Comparison of ENCODE assay signal across 17 cellular contexts in the genomic region with DNA sequence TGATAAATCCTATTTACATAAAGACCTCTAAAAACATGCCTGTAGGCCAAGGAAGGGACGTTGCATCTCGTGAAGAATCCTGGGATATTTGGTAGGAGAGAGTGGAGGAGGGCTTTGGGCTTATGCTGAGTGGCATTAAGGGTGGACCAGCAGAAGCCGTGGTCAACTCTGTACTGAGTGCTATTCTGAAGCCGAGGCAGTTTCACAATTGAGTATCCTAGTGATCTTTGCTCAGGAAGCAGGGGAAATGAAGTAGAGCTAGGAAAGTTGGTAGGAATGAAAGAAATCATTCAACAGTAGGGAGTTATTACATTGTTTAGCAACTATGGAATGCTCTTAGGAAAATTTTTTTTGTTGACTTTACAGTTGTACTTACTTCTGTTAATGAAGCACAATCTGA. TPM values are rescaled to one million over a fixed set of nuclear protein-coding genes. Genes with fewer than 3 reads are reported as not detected.
A peak's percentile ranks its signal among the peaks of the same experiment; 100 is the strongest.
DNase-seq lines count a peak whose midpoint lies in the region; ATAC-seq, FAIRE-seq and TF ChIP-seq lines count a peak whose summit lies in the region.
"Had no signal": no experiment of that assay in that cellular context is flagged by ENCODE, and none has a peak within 500 bp of the region (broad histone marks: within the 10 kb centered on the region; RNA-seq: fewer than 3 reads in every experiment).

No MANE protein-coding gene starts in this region.

- H3K4me3 ChIP-seq in adipocyte (ENCODE audit: low read length) (no peak overlapping the region), lower lobe of right lung (no peak overlapping the region), small intestine (ENCODE audit: low read depth in 1 of 2, low read length in 2 of 2) (no peak overlapping the region)
- H3K4me3 ChIP-seq: GM23338, Peyer's patch had no signal

- no peak for TF ChIP-seq CTCF in lower lobe of right lung (IDR thresholded peaks at IDR 0.05)

- H3K4me1 ChIP-seq in adipocyte (ENCODE audit: control insufficient read depth, insufficient read depth, low read length) (peaks cover 30% of the 10 kb centered on the region), lower lobe of right lung (peaks cover 37% of the 10 kb centered on the region), small intestine (ENCODE audit: control insufficient read depth in 2 of 2, insufficient read depth in 1 of 2, low read depth in 1 of 2, low read length in 1 of 2) (peaks cover 12 to 18% of the 10 kb centered on the region in 2 donors)

- no peak overlapping the region for H3K9ac ChIP-seq in adipocyte (ENCODE audit: low read length)

- H3K27ac Mint-ChIP-seq in IgD-negative memory B cell = peak overlapping the region in 2 of 3 donors; percentile 24 to 36
- H3K27ac Mint-ChIP-seq: GM23338 had no signal

- H3K9me3 Mint-ChIP-seq in IgD-negative memory B cell = no peaks in the 10 kb centered on the region
- H3K9me3 Mint-ChIP-seq: GM23338 had no signal

- intact Hi-C loops in lower lobe of right lung (cut with DNase I) = no loop called here

- peak; percentile 15 for DNase-seq in adipocyte (ENCODE audit: low read depth)
- no peak for DNase-seq in lower lobe of right lung
- peak; percentile 44 for DNase-seq in small intestine
- DNase-seq in CD1c-positive myeloid dendritic cell (ENCODE audit: extremely low spot score) = no peak
- no peak for DNase-seq in occipital lobe (lab: John Stamatoyannopoulos, UW)
- DNase-seq in NCI-H2107 (lab: John Stamatoyannopoulos, UW) = no peak
- DNase-seq: DMS53, KG1, NCI-H1092, NCI-H1694, NCI-H69, Peyer's patch, SHP77 had no signal

- 24 to 44% (median 26%) methylated on average over 4 of the region's 4 CpGs for WGBS in small intestine, 3 donors

- FAIRE-seq in small intestine (lab: Jason Lieb, UNC) = no peak
- FAIRE-seq: GM12891 had no signal

- peak; percentile 56 to 70 for ATAC-seq in lower lobe of right lung
- ATAC-seq in HG03460 (IDR thresholded peaks at IDR 0.05; ENCODE audit: unreplicated experiment) = no peak
- ATAC-seq: GM23338 had no signal

- H3K36me3 ChIP-seq in adipocyte (ENCODE audit: control insufficient read depth, insufficient read depth, low read length, severe bottlenecking) (no peaks in the 10 kb centered on the region), lower lobe of right lung (no peaks in the 10 kb centered on the region), small intestine (ENCODE audit: control insufficient read depth in 2 of 2, insufficient read depth in 2 of 2, low read length in 2 of 2) (peaks cover 0 to 2% of the 10 kb centered on the region in 2 donors)
- H3K36me3 ChIP-seq: Peyer's patch had no signal

- H3K4me1 Mint-ChIP-seq in IgD-negative memory B cell = peaks cover 46 to 74% (median 51%) of the 10 kb centered on the region in 3 donors
- H3K4me1 Mint-ChIP-seq: GM23338 had no signal

- peak overlapping the region in 2 of 4 donors; percentile 24 to 41 for H3K4me3 Mint-ChIP-seq in IgD-negative memory B cell
- H3K4me3 Mint-ChIP-seq: GM23338 had no signal

- H3K9me3 ChIP-seq in adipocyte (ENCODE audit: control insufficient read depth, low read length) (no peaks in the 10 kb centered on the region), lower lobe of right lung (no peaks in the 10 kb centered on the region), small intestine (ENCODE audit: control insufficient read depth, low read depth) (no peaks in the 10 kb centered on the region)
- H3K9me3 ChIP-seq: Peyer's patch had no signal

- H3K27me3 Mint-ChIP-seq in IgD-negative memory B cell = no peaks in the 10 kb centered on the region

- H3K27ac ChIP-seq in lower lobe of right lung (no peak overlapping the region), small intestine (ENCODE audit: low read depth in 1 of 2, low read length in 1 of 2) (no peak overlapping the region)
- H3K27ac ChIP-seq: Peyer's patch had no signal

- no peaks in the 10 kb centered on the region for H3K27me3 ChIP-seq in adipocyte (replicated peaks; ENCODE audit: control insufficient read depth, insufficient read depth, low read length)
- no peaks in the 10 kb centered on the region for H3K27me3 ChIP-seq in lower lobe of right lung (ENCODE audit: low read depth)
- no peaks in the 10 kb centered on the region for H3K27me3 ChIP-seq in small intestine (ENCODE audit: control insufficient read depth in 2 of 2, insufficient read depth in 2 of 2, low read length in 2 of 2)
- H3K27me3 ChIP-seq: Peyer's patch had no signal

- no peaks in the 10 kb centered on the region for H3K36me3 Mint-ChIP-seq in IgD-negative memory B cell

RNA-seq across cellular contexts. Expression of gene MCTP2, which starts 24.2 kb away (rescaled TPM):
- 12.2 TPM for polyA plus RNA-seq in IgD-negative memory B cell
- total RNA-seq in lower lobe of right lung = 36.1 TPM
- polyA plus RNA-seq in small intestine = 1 to 10 TPM; 4.1 to 6.9 (median 4.3) TPM
- total RNA-seq in occipital lobe = 0.62 TPM

Comparison
In these comparisons a context has a peak if more than half of its experiments do, and no peak if none do; other contexts are left out.
1. DNase-seq: peak in adipocyte (single experiment) and small intestine (single experiment); none in lower lobe of right lung (single experiment), CD1c-positive myeloid dendritic cell (single experiment), occipital lobe (single experiment) and NCI-H2107 (single experiment).
2. RNA of gene MCTP2, which starts 24.2 kb away (total RNA-seq): 36.1 TPM in lower lobe of right lung (single experiment); 0.62 TPM in occipital lobe (single experiment); every median in the first group is over 10 times any median in the second.